1 cellular context compared by ENCODE assay signal in the genomic region with DNA sequence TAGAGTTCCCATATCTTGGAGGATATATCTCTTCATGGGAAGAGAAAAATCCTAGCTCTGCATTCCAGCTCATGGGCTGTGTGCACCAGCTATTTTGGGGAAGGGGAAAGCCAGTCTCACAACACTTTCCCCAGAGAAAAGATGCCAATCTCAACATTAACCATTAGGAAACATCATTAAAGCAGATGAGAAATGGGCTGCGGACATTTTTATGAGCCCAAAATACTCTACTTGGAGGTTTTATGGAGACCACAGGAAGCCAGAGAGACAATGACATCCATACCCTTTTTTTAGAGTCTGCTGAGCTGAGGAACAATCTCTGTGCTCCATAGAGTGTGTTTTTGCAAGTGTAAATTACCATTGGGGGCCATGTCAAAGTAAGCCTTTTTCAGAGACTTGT.
TF ChIP-seq lines count a peak whose summit lies in the region.

No MANE protein-coding gene starts in this region.

TF ChIP-seq in GM23338, 12 proteins besides CTCF, POLR2A, EP300 and RAD21:
- TF ChIP-seq, protein P1, sequence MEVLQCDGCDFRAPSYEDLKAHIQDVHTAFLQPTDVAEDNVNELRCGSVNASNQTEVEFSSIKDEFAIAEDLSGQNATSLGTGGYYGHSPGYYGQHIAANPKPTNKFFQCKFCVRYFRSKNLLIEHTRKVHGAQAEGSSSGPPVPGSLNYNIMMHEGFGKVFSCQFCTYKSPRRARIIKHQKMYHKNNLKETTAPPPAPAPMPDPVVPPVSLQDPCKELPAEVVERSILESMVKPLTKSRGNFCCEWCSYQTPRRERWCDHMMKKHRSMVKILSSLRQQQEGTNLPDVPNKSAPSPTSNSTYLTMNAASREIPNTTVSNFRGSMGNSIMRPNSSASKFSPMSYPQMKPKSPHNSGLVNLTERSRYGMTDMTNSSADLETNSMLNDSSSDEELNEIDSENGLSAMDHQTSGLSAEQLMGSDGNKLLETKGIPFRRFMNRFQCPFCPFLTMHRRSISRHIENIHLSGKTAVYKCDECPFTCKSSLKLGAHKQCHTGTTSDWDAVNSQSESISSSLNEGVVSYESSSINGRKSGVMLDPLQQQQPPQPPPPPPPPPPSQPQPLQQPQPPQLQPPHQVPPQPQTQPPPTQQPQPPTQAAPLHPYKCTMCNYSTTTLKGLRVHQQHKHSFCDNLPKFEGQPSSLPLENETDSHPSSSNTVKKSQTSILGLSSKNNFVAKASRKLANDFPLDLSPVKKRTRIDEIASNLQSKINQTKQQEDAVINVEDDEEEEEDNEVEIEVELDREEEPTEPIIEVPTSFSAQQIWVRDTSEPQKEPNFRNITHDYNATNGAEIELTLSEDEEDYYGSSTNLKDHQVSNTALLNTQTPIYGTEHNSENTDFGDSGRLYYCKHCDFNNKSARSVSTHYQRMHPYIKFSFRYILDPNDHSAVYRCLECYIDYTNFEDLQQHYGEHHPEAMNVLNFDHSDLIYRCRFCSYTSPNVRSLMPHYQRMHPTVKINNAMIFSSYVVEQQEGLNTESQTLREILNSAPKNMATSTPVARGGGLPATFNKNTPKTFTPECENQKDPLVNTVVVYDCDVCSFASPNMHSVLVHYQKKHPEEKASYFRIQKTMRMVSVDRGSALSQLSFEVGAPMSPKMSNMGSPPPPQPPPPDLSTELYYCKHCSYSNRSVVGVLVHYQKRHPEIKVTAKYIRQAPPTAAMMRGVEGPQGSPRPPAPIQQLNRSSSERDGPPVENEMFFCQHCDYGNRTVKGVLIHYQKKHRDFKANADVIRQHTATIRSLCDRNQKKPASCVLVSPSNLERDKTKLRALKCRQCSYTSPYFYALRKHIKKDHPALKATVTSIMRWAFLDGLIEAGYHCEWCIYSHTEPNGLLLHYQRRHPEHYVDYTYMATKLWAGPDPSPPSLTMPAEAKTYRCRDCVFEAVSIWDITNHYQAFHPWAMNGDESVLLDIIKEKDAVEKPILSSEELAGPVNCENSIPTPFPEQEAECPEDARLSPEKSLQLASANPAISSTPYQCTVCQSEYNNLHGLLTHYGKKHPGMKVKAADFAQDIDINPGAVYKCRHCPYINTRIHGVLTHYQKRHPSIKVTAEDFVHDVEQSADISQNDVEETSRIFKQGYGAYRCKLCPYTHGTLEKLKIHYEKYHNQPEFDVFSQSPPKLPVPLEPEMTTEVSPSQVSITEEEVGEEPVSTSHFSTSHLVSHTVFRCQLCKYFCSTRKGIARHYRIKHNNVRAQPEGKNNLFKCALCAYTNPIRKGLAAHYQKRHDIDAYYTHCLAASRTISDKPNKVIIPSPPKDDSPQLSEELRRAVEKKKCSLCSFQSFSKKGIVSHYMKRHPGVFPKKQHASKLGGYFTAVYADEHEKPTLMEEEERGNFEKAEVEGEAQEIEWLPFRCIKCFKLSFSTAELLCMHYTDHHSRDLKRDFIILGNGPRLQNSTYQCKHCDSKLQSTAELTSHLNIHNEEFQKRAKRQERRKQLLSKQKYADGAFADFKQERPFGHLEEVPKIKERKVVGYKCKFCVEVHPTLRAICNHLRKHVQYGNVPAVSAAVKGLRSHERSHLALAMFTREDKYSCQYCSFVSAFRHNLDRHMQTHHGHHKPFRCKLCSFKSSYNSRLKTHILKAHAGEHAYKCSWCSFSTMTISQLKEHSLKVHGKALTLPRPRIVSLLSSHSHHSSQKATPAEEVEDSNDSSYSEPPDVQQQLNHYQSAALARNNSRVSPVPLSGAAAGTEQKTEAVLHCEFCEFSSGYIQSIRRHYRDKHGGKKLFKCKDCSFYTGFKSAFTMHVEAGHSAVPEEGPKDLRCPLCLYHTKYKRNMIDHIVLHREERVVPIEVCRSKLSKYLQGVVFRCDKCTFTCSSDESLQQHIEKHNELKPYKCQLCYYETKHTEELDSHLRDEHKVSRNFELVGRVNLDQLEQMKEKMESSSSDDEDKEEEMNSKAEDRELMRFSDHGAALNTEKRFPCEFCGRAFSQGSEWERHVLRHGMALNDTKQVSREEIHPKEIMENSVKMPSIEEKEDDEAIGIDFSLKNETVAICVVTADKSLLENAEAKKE (CRISPR knock-in tag; IDR thresholded peaks at IDR 0.05), result no peak
- TF ChIP-seq STAT1 (IDR thresholded peaks at IDR 0.05; ENCODE audit: unreplicated experiment) (no peak), JUNB (IDR thresholded peaks at IDR 0.05; ENCODE audit: unreplicated experiment) (no peak), EZH2 (IDR thresholded peaks at IDR 0.05; ENCODE audit: low read depth, unreplicated experiment) (no peak), ZNF331 (CRISPR knock-in tag; IDR thresholded peaks at IDR 0.05; ENCODE audit: low read depth) (no peak)
- TF ChIP-seq, protein P2, sequence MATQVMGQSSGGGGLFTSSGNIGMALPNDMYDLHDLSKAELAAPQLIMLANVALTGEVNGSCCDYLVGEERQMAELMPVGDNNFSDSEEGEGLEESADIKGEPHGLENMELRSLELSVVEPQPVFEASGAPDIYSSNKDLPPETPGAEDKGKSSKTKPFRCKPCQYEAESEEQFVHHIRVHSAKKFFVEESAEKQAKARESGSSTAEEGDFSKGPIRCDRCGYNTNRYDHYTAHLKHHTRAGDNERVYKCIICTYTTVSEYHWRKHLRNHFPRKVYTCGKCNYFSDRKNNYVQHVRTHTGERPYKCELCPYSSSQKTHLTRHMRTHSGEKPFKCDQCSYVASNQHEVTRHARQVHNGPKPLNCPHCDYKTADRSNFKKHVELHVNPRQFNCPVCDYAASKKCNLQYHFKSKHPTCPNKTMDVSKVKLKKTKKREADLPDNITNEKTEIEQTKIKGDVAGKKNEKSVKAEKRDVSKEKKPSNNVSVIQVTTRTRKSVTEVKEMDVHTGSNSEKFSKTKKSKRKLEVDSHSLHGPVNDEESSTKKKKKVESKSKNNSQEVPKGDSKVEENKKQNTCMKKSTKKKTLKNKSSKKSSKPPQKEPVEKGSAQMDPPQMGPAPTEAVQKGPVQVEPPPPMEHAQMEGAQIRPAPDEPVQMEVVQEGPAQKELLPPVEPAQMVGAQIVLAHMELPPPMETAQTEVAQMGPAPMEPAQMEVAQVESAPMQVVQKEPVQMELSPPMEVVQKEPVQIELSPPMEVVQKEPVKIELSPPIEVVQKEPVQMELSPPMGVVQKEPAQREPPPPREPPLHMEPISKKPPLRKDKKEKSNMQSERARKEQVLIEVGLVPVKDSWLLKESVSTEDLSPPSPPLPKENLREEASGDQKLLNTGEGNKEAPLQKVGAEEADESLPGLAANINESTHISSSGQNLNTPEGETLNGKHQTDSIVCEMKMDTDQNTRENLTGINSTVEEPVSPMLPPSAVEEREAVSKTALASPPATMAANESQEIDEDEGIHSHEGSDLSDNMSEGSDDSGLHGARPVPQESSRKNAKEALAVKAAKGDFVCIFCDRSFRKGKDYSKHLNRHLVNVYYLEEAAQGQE (IDR thresholded peaks at IDR 0.05; ENCODE audit: unreplicated experiment), result no peak
